ENCODE assay signal across 17 cellular contexts in the genomic region with DNA sequence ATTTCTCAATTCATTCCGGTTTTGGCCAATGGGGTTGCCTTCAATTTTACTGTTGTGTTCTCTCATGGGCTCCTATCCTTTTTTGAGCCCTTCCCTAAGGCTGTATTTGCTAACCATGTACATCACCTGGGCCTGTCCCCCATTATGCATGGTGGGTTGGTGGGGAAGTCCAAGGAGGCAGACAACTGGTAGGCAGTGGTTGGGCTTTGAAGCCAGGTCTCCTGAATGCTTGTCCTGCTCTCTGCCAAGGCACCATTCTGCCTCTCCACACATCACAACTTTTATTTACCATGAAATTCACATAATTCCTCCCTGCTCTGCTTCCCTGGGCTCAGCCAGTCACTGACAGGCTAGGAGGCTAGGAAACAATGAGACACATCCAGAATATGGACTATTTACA. TPM values are rescaled to one million over a fixed set of nuclear protein-coding genes. Genes with fewer than 3 reads are reported as not detected.
"Had no signal": no experiment of that assay in that cellular context is flagged by ENCODE, and none has a peak within 500 bp of the region (broad histone marks: within the 10 kb centered on the region; RNA-seq: fewer than 3 reads in every experiment).

No MANE protein-coding gene starts in this region.

- ATAC-seq: activated CD4-positive, CD25-positive, alpha-beta regulatory T cell treated with anti-CD3 and anti-CD28 coated beads, Interleukin-2, amount 50 U/mL, for 24 hours; gastroesophageal sphincter; heart right ventricle; left lung; natural killer cell treated with Interleukin-12 subunit alpha and Interleukin-12 subunit beta and Interleukin-15 and Interleukin-18, amount 100 ng/mL, for 72 hours had no signal

- H3K4me3 Mint-ChIP-seq: activated T-helper 1 cell treated with anti-CD3 and anti-CD28 coated beads, Interleukin-12 subunit alpha, Interleukin-12 subunit beta, Interleukin-2, Interleukin-4 antibody, amounts not matched to agents 30 ng/mL and 10 ng/mL and 1 ng/mL, durations not matched to agents 14 hours and 24 hours and 36 hours; natural killer cell treated with Interleukin-12 subunit alpha and Interleukin-12 subunit beta and Interleukin-15 and Interleukin-18, amount 100 ng/mL, for 72 hours; stimulated activated naive B cell treated with anti-CD40 and anti-IgM and Interleukin-4, amounts not matched to agents 10 μg/mL and 1 μg/mL and 100 μg/mL, for 72 hours had no signal

- H3K27me3 Mint-ChIP-seq: natural killer cell treated with Interleukin-12 subunit alpha and Interleukin-12 subunit beta and Interleukin-15 and Interleukin-18, amount 100 ng/mL, for 72 hours; stimulated activated naive B cell treated with anti-CD40 and anti-IgM and Interleukin-4, amounts not matched to agents 10 μg/mL and 1 μg/mL and 100 μg/mL, for 72 hours had no signal

- H3K9me3 Mint-ChIP-seq: activated T-helper 1 cell treated with anti-CD3 and anti-CD28 coated beads, Interleukin-12 subunit alpha, Interleukin-12 subunit beta, Interleukin-2, Interleukin-4 antibody, amounts not matched to agents 30 ng/mL and 10 ng/mL and 1 ng/mL, durations not matched to agents 14 hours and 24 hours and 36 hours; natural killer cell treated with Interleukin-12 subunit alpha and Interleukin-12 subunit beta and Interleukin-15 and Interleukin-18, amount 100 ng/mL, for 72 hours; stimulated activated naive B cell treated with anti-CD40 and anti-IgM and Interleukin-4, amounts not matched to agents 10 μg/mL and 1 μg/mL and 100 μg/mL, for 72 hours had no signal

- H3K36me3 Mint-ChIP-seq: natural killer cell treated with Interleukin-12 subunit alpha and Interleukin-12 subunit beta and Interleukin-15 and Interleukin-18, amount 100 ng/mL, for 72 hours had no signal

- DNase-seq: activated CD4-positive, alpha-beta T cell treated with anti-CD3 and anti-CD28 coated beads, Interleukin-2, amount 50 U/mL, for 1 hour; aorta; heart right ventricle; left lung; nucleus accumbens; posterior cingulate gyrus; stimulated activated CD4-positive, alpha-beta T cell treated with anti-CD3 and anti-CD28 coated beads, Interleukin-15, amount 100 ng/mL, for 24 hours; stimulated activated CD4-positive, alpha-beta T cell treated with anti-CD3 and anti-CD28 coated beads, Interleukin-4, amount 100 ng/mL, for 1 hour; stimulated activated naive B cell treated with anti-CD40 and anti-IgM and Interleukin-4, amounts not matched to agents 10 μg/mL and 1 μg/mL and 100 μg/mL, for 72 hours; thyroid gland had no signal

- H3K27ac Mint-ChIP-seq: activated T-helper 1 cell treated with anti-CD3 and anti-CD28 coated beads, Interleukin-12 subunit alpha, Interleukin-12 subunit beta, Interleukin-2, Interleukin-4 antibody, amounts not matched to agents 30 ng/mL and 10 ng/mL and 1 ng/mL, durations not matched to agents 14 hours and 24 hours and 36 hours; natural killer cell treated with Interleukin-12 subunit alpha and Interleukin-12 subunit beta and Interleukin-15 and Interleukin-18, amount 100 ng/mL, for 72 hours; stimulated activated naive B cell treated with anti-CD40 and anti-IgM and Interleukin-4, amounts not matched to agents 10 μg/mL and 1 μg/mL and 100 μg/mL, for 72 hours had no signal

RNA-seq across cellular contexts. Expression of gene RBP2, which starts 45.8 kb away (rescaled TPM):
- total RNA-seq: activated CD8-positive, alpha-beta memory T cell treated with anti-CD3 and anti-CD28 coated beads for 36 hours; activated T-helper 1 cell treated with anti-CD3 and anti-CD28 coated beads, Interleukin-12 subunit alpha, Interleukin-12 subunit beta, Interleukin-2, Interleukin-4 antibody, amounts not matched to agents 30 ng/mL and 10 ng/mL and 1 ng/mL, durations not matched to agents 14 hours and 24 hours and 36 hours; aorta; cardiac septum; gastroesophageal sphincter; heart right ventricle; natural killer cell treated with Interleukin-12 subunit alpha and Interleukin-12 subunit beta and Interleukin-15 and Interleukin-18, amount 100 ng/mL, for 72 hours; right atrium auricular region; thyroid gland had no signal
